Comparison of ENCODE assay signal across 16 cellular contexts in the genomic region with DNA sequence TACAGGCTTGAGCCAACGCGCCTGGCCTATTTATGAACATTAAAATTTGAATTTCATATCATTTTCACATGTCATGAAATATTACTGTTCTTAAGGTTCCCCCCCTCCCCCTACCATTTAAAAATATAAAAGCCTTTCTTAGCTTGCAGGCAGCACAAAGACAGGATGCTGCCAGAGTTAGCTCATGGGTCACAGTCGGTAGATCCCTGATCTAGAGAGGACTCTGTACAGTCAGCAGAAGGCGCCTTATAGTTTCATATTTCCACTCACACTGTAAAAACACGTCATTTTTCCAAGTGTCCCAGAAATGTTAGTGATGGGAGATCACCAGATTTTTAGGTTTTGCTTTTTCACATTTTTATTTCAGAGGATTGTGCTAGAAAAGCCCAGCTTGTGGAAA. TPM values are rescaled to one million over a fixed set of nuclear protein-coding genes. Genes with fewer than 3 reads are reported as not detected.
A peak's percentile ranks its signal among the peaks of the same experiment; 100 is the strongest.
DNase-seq lines count a peak whose midpoint lies in the region; ATAC-seq, FAIRE-seq and TF ChIP-seq lines count a peak whose summit lies in the region.
"Had no signal": no experiment of that assay in that cellular context is flagged by ENCODE, and none has a peak within 500 bp of the region (broad histone marks: within the 10 kb centered on the region; RNA-seq: fewer than 3 reads in every experiment).

No MANE protein-coding gene starts in this region.

- no peaks in the 10 kb centered on the region for H3K9me3 ChIP-seq in liver (ENCODE audit: control insufficient read depth in 4 of 4, low read length in 3 of 4)
- no peaks in the 10 kb centered on the region for H3K9me3 ChIP-seq in HepG2 (ENCODE audit: low read length)
- H3K9me3 ChIP-seq in right lobe of liver, result no peaks in the 10 kb centered on the region
- H3K9me3 ChIP-seq in thyroid gland, result no peaks in the 10 kb centered on the region
- H3K9me3 ChIP-seq: esophagus squamous epithelium, prostate gland, SJSA1 had no signal

- DNase-seq in HepG2 (ENCODE audit: low spot score), result no peak
- no peak for DNase-seq in dorsolateral prefrontal cortex
- no peak for DNase-seq in right lobe of liver
- DNase-seq in thyroid gland, result no peak
- DNase-seq in NCI-H526 treated with DMSO at 0.1 percent for 48 hours (lab: John Stamatoyannopoulos, UW), result no peak
- DNase-seq in activated CD8-positive, alpha-beta memory T cell treated with anti-CD3 and anti-CD28 coated beads, Interleukin-2, amount 50 U/mL, for 4 hours, result no peak
- DNase-seq: activated gamma-delta T cell treated with Interleukin-2 at 50 U/mL for 16 hours, aorta, esophagus squamous epithelium, H7, NCI-H1417 treated with DMSO at 0.1 percent for 48 hours, NCI-H226 had no signal

- CTCF ChIA-PET in HepG2 (lab: Yijun Ruan, JAX; ENCODE audit: low intra/inter-chr PET ratio, low total read pairs), result no interaction called here

- TF ChIP-seq POLR2A in HepG2 (IDR thresholded peaks at IDR 0.05; ENCODE audit: insufficient read depth in 1 of 2, low read depth in 2 of 2, low read length in 2 of 2) (no peak), right lobe of liver (IDR thresholded peaks at IDR 0.05) (no peak), thyroid gland (IDR thresholded peaks at IDR 0.05) (no peak)

- no TSS peak for BruUV-seq in HepG2 (replicated peaks; lab: Mats Ljungman, UMichigan)

- intact Hi-C loops in HepG2 (cut with micrococcal nuclease; ENCODE audit: unreplicated experiment) (no loop called here), dorsolateral prefrontal cortex (cut with DNase I) (loop anchor here (2.0 kb wide), 2 partner anchors 267 to 623 kb away; no protein-coding TSS in a partner anchor), right lobe of liver (cut with DNase I) (no loop called here), thyroid gland (cut with DNase I) (no loop called here)

- TF ChIP-seq RAD21 in liver (IDR thresholded peaks at IDR 0.05), result no peak
- no peak for TF ChIP-seq RAD21 in HepG2 (CRISPR knock-in tag; IDR thresholded peaks at IDR 0.05)

- peaks cover 12% of the 10 kb centered on the region for H4K20me1 ChIP-seq in HepG2 (ENCODE audit: insufficient read depth, low read length)

- H3K4me2 ChIP-seq in HepG2 (ENCODE audit: low read depth, low read length), result no peak overlapping the region

- in situ Hi-C loops in HepG2 (cut with HindIII; ENCODE audit: extremely low pct_ligation_motif_present, low pct_unique_long_range_greater_than_20kb), result no loop called here

- no peak for FAIRE-seq in HepG2 (lab: Jason Lieb, UNC)

- H3K27me3 ChIP-seq in liver (ENCODE audit: control insufficient read depth in 4 of 4, insufficient read depth in 4 of 4, low read length in 3 of 4), result no peaks in the 10 kb centered on the region
- H3K27me3 ChIP-seq in HepG2 (ENCODE audit: control insufficient read depth in 1 of 2, insufficient read depth in 2 of 2, low read length in 2 of 2), result no peaks in the 10 kb centered on the region
- H3K27me3 ChIP-seq in dorsolateral prefrontal cortex, result no peaks in the 10 kb centered on the region
- no peaks in the 10 kb centered on the region for H3K27me3 ChIP-seq in right lobe of liver
- no peaks in the 10 kb centered on the region for H3K27me3 ChIP-seq in thyroid gland
- H3K27me3 ChIP-seq: esophagus squamous epithelium, SJSA1 had no signal

- H3K27ac ChIP-seq in liver (ENCODE audit: low read depth in 1 of 2, low read length in 2 of 2) (peak overlapping the region; percentile 45 to 74), HepG2 (ENCODE audit: extremely low read length, insufficient read depth, low read length) (no peak overlapping the region), dorsolateral prefrontal cortex (peak overlapping the region in 58 of 59 donors; percentile 62 to 97 (median 88)), right lobe of liver (peak overlapping the region; percentile 55 to 97 (median 90)), thyroid gland (peak overlapping the region; percentile 72 to 88 (median 83))
- H3K27ac ChIP-seq: esophagus squamous epithelium, prostate gland, SJSA1 had no signal

- no peak overlapping the region for H2AFZ ChIP-seq in HepG2 (ENCODE audit: low read length)

- H3K4me1 ChIP-seq in liver (ENCODE audit: control insufficient read depth in 4 of 4, insufficient read depth in 4 of 4, low read length in 3 of 4), result peaks cover 4 to 19% (median 15%) of the 10 kb centered on the region in 4 donors
- H3K4me1 ChIP-seq in HepG2 (ENCODE audit: insufficient read depth, low read length), result 0 out of 2 replicates have a peak, but pooled peaks cover 5% of the 10 kb centered on the region
- H3K4me1 ChIP-seq in right lobe of liver, result peaks cover 0 to 23% (median 6%) of the 10 kb centered on the region in 4 donors
- H3K4me1 ChIP-seq in thyroid gland, result peaks cover 5 to 18% of the 10 kb centered on the region in 2 donors
- H3K4me1 ChIP-seq: prostate gland had no signal

- peak overlapping the region; percentile 6 to 71 for H3K9ac ChIP-seq in liver (ENCODE audit: low read depth in 1 of 2, low read length in 2 of 2)
- H3K9ac ChIP-seq in HepG2 (ENCODE audit: insufficient read depth, low read depth, low read length), result no peak overlapping the region

- WGBS in liver, result 66% methylated on average over 5 of the region's 5 CpGs
- WGBS in HepG2 (ENCODE audit: low lambda C conversion rate), result 96% methylated on average over 5 of the region's 5 CpGs
- 40% methylated on average over 3 of the region's 5 CpGs for WGBS in right lobe of liver (ENCODE audit: insufficient coverage, low coverage, low lambda C conversion rate, missing lambda C conversion rate)
- 69 to 70% methylated on average over 5 of the region's 5 CpGs for WGBS in thyroid gland, 2 donors

- ATAC-seq in HepG2 (no peak), right lobe of liver (peak; percentile 39 to 52 (median 42)), HG03457 (IDR thresholded peaks at IDR 0.05; ENCODE audit: unreplicated experiment) (no peak)

- POLR2A ChIA-PET in HepG2 (lab: Yijun Ruan, JAX), result no interaction called here

- no peak overlapping the region for H3K4me3 ChIP-seq in liver (ENCODE audit: low read depth in 1 of 3, low read length in 3 of 3)
- H3K4me3 ChIP-seq in HepG2 (replicated peaks in 1 of 3; ENCODE audit: insufficient read depth in 1 of 3, low read depth in 2 of 3, low read length in 3 of 3), result no peak overlapping the region
- peak overlapping the region in 21 of 59 donors; percentile 2 to 57 (median 28) for H3K4me3 ChIP-seq in dorsolateral prefrontal cortex
- no peak overlapping the region for H3K4me3 ChIP-seq in right lobe of liver
- H3K4me3 ChIP-seq in thyroid gland (replicated peaks in 1 of 3), result no peak overlapping the region
- H3K4me3 ChIP-seq: esophagus squamous epithelium, prostate gland, SJSA1 had no signal

- peaks cover 65% of the 10 kb centered on the region for H3K79me2 ChIP-seq in HepG2 (ENCODE audit: insufficient read depth, low read length)

- no peaks in the 10 kb centered on the region for H3K36me3 ChIP-seq in liver (ENCODE audit: control insufficient read depth in 4 of 4, insufficient read depth in 3 of 4, low read depth in 1 of 4, low read length in 3 of 4)
- peaks cover 5% of the 10 kb centered on the region in 2 experiments; a peak in 2 of 5 replicates for H3K36me3 ChIP-seq in HepG2 (replicated peaks in 1 of 2; ENCODE audit: control insufficient read depth in 1 of 2, insufficient read depth in 2 of 2, low read length in 2 of 2)
- no peaks in the 10 kb centered on the region for H3K36me3 ChIP-seq in right lobe of liver
- no peaks in the 10 kb centered on the region for H3K36me3 ChIP-seq in thyroid gland
- H3K36me3 ChIP-seq: prostate gland had no signal

- TF ChIP-seq CTCF in liver (IDR thresholded peaks at IDR 0.05; ENCODE audit: low read depth, low read length, missing input control) (no peak), HepG2 (CRISPR knock-in tag; IDR thresholded peaks at IDR 0.05) (no peak), dorsolateral prefrontal cortex (IDR thresholded peaks at IDR 0.05 in 54 of 56, conservative IDR thresholded peaks at IDR 0.05 in 2 of 56; ENCODE audit: low read depth in 1 of 56, partially characterized antibody in 56 of 56) (no peak), right lobe of liver (IDR thresholded peaks at IDR 0.05) (no peak), thyroid gland (IDR thresholded peaks at IDR 0.05) (no peak)

- TF ChIP-seq EP300 in HepG2 (IDR thresholded peaks at IDR 0.05; ENCODE audit: low read depth in 2 of 2, low read length in 2 of 2), result no peak
- no peak for TF ChIP-seq EP300 in HepG2 (CRISPR knock-in tag; IDR thresholded peaks at IDR 0.05; ENCODE audit: borderline replicate concordance)

TF ChIP-seq in HepG2, 621 proteins besides CTCF, POLR2A, EP300 and RAD21 (continues in another document):
- TF ChIP-seq HOXA7 (CRISPR knock-in tag; IDR thresholded peaks at IDR 0.05), result no peak

RNA-seq across cellular contexts. Expression of a gene that starts 12.2 kb away (rescaled TPM):
- total RNA-seq in liver, result 10 to 100 TPM in 1 of 2 donors, 1 to 10 TPM in 1; 5.6 to 11.9 TPM
- polyA plus RNA-seq in liver, result 1 to 10 TPM; 2.8 to 2.9 TPM
- total RNA-seq in HepG2 (2016; rRNA removed; fragmentation: Illumina TruSeq; extraction: Trizol), result 11.0 and 13.1 TPM in 2 replicates
- total RNA-seq in HepG2 (2016; cell fraction: cytosol; rRNA removed; fragmentation: Illumina TruSeq; extraction: Trizol; ENCODE audit: low read depth), result 7.4 and 7.7 TPM in 2 replicates
- 10.6 and 11.4 TPM in 2 replicates for total RNA-seq in HepG2 (2016; cell fraction: insoluble cytoplasmic fraction; rRNA removed; fragmentation: Illumina TruSeq; extraction: Trizol)
- total RNA-seq in HepG2 (2016; cell fraction: membrane; rRNA removed; fragmentation: Illumina TruSeq; extraction: Trizol), result 8.1 and 8.3 TPM in 2 replicates
- 6.7 and 7.6 TPM in 2 replicates for total RNA-seq in HepG2 (2016; cell fraction: nucleus; rRNA removed; fragmentation: Illumina TruSeq; extraction: Trizol)
- 3.5 and 3.6 TPM in 2 replicates for polyA plus RNA-seq in HepG2 (2011; rRNA removed)
- polyA plus RNA-seq in HepG2 (2011; cell fraction: cytosol; rRNA removed), result 1.7 and 1.8 TPM in 2 replicates
- polyA plus RNA-seq in HepG2 (2011; cell fraction: nucleus; rRNA removed), result 3.6 and 4.8 TPM in 2 replicates
- polyA plus RNA-seq in HepG2 (2012), result 5.3 and 6.0 TPM in 2 replicates
- polyA plus RNA-seq in HepG2 (2016; cell fraction: cytosol; fragmentation: Illumina TruSeq; extraction: Trizol; ENCODE audit: low read depth), result 0.45 and 0.55 TPM in 2 replicates
- 6.1 and 6.3 TPM in 2 replicates for polyA plus RNA-seq in HepG2 (2016; cell fraction: insoluble cytoplasmic fraction; fragmentation: Illumina TruSeq; extraction: Trizol; ENCODE audit: low read depth)
- polyA plus RNA-seq in HepG2 (2016; cell fraction: membrane; fragmentation: Illumina TruSeq; extraction: Trizol; ENCODE audit: low read depth), result 1.7 and 2.1 TPM in 2 replicates
- 7.9 and 8.0 TPM in 2 replicates for polyA plus RNA-seq in HepG2 (2016; cell fraction: nucleus; fragmentation: Illumina TruSeq; extraction: Trizol; ENCODE audit: insufficient read depth, low read depth)
- polyA minus RNA-seq in HepG2 (2011; rRNA and poly(A)+ RNA removed; ENCODE audit: low replicate concordance), result 9.5 and 10.1 TPM in 2 replicates
- polyA minus RNA-seq in HepG2 (2011; cell fraction: cytosol; rRNA and poly(A)+ RNA removed), result 11.4 and 14.6 TPM in 2 replicates
- 6.4 and 12.3 TPM in 2 replicates for polyA minus RNA-seq in HepG2 (2011; cell fraction: nucleus; rRNA and poly(A)+ RNA removed)
- 10 to 100 TPM in 105 of 120 experiments, 1 to 10 TPM in 15; 6.5 to 26.5 (median 12.5) TPM for total RNA-seq in dorsolateral prefrontal cortex
- total RNA-seq in right lobe of liver, result 10 to 100 TPM in 3 of 6 experiments, 1 to 10 TPM in 3; 3.5 to 20.5 (median 9.7) TPM
- 10 to 100 TPM in 1 of 4 donors, 1 to 10 TPM in 3; 4.0 to 11.5 (median 6.6) TPM for total RNA-seq in thyroid gland

Comparison
In these comparisons a context has a peak if more than half of its experiments do, and no peak if none do; other contexts are left out.
1. ATAC-seq: peak in right lobe of liver (4 of 4); none in HepG2 (single experiment) and HG03457 (single experiment).
2. intact Hi-C loops: an anchor here in dorsolateral prefrontal cortex (2.0 kb wide); none called in HepG2, right lobe of liver and thyroid gland.